16 cellular contexts compared by ENCODE assay signal in the genomic region with DNA sequence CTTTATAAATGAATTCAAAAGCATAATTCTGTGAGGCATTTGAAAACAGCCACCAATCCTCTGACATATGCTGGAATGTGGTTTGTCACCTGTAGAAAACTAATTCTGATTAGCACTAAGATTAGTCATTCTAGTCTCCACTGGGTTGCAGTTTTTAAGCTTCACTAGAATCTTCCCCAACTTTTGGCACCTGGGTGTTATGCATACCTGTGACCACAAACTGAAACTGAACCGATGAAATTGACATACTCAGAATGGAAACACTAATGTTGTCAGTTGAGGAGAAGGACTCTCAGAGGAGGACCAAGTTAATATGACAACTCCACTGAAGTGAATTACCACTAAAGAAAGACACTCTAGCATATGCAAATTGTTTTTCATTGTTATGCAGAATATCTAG.
DNase-seq lines count a peak whose midpoint lies in the region; ATAC-seq and TF ChIP-seq lines count a peak whose summit lies in the region.
"Had no signal": no experiment of that assay in that cellular context is flagged by ENCODE, and none has a peak within 500 bp of the region (broad histone marks: within the 10 kb centered on the region; RNA-seq: fewer than 3 reads in every experiment).

No MANE protein-coding gene starts in this region.

- ATAC-seq in GM18517 (IDR thresholded peaks at IDR 0.05; ENCODE audit: unreplicated experiment) (peak; percentile 85), GM21390 (IDR thresholded peaks at IDR 0.05; ENCODE audit: unreplicated experiment) (peak; percentile 73), HG03139 (IDR thresholded peaks at IDR 0.05; ENCODE audit: unreplicated experiment) (peak; percentile 92), GM21529 (IDR thresholded peaks at IDR 0.05; ENCODE audit: unreplicated experiment) (no peak), esophagus mucosa (no peak)
- ATAC-seq: GM23338, left cardiac atrium, upper lobe of right lung had no signal

- no peaks in the 10 kb centered on the region for H3K27me3 ChIP-seq in dorsolateral prefrontal cortex
- H3K27me3 ChIP-seq: sigmoid colon, upper lobe of right lung had no signal

- DNase-seq in dorsolateral prefrontal cortex = no peak
- DNase-seq in ecto neural progenitor cell (ENCODE audit: low spot score) = no peak
- DNase-seq: activated gamma-delta T cell treated with Interleukin-2 at 50 U/mL for 16 hours; left cardiac atrium; NCI-H1930; NCI-H526 treated with DMSO at 0.1 percent for 48 hours; nucleus accumbens; sigmoid colon; stimulated activated CD4-positive, alpha-beta T cell treated with anti-CD3 and anti-CD28 coated beads, Interleukin-4, amount 100 ng/mL, for 24 hours; upper lobe of right lung had no signal

- peak overlapping the region in 30 of 59 donors; percentile 7 to 79 (median 44) for H3K27ac ChIP-seq in dorsolateral prefrontal cortex
- H3K27ac ChIP-seq: sigmoid colon, upper lobe of right lung had no signal

- H3K4me3 ChIP-seq in dorsolateral prefrontal cortex = no peak overlapping the region
- H3K4me3 ChIP-seq: GM23338, sigmoid colon, upper lobe of right lung had no signal

- intact Hi-C loops in dorsolateral prefrontal cortex (cut with DNase I) = no loop called here

- no peak for TF ChIP-seq CTCF in dorsolateral prefrontal cortex (IDR thresholded peaks at IDR 0.05 in 54 of 56, conservative IDR thresholded peaks at IDR 0.05 in 2 of 56; ENCODE audit: low read depth in 1 of 56, partially characterized antibody in 56 of 56)

Comparison
In these comparisons a context has a peak if more than half of its experiments do, and no peak if none do; other contexts are left out.
1. ATAC-seq: peak in GM18517 (single experiment), GM21390 (single experiment) and HG03139 (single experiment); none in GM21529 (single experiment) and esophagus mucosa (single experiment).